ENCODE assay signal across 14 cellular contexts in genomic region chr10:129621694-129622093, GRCh38.
"Had no signal": no experiment of that assay in that cellular context is flagged by ENCODE, and none has a peak within 500 bp of the region (broad histone marks: within the 10 kb centered on the region; RNA-seq: fewer than 3 reads in every experiment).

No MANE protein-coding gene starts in this region.

- H3K27ac ChIP-seq: coronary artery, esophagus squamous epithelium, gastrocnemius medialis, left lung, parathyroid adenoma had no signal

- H3K27ac Mint-ChIP-seq: activated CD8-positive, alpha-beta memory T cell treated with anti-CD3 and anti-CD28 coated beads, Interleukin-2, amount 10 ng/mL, durations not matched to agents 7 days and 5 days; activated naive CD4-positive, alpha-beta T cell treated with anti-CD3 and anti-CD28 coated beads, Interleukin-2, amount 50 U/mL, for 72 hours; activated T-cell treated with anti-CD3 and anti-CD28 coated beads, Interleukin-2, amount 50 U/mL, for 24 hours; brain; memory B cell; naive thymus-derived CD8-positive, alpha-beta T cell; stimulated activated effector memory CD8-positive, alpha-beta T cell treated with anti-CD3 and anti-CD28 coated beads, Interleukin-12 subunit alpha, Interleukin-12 subunit beta, amount 100 ng/mL, for 72 hours had no signal

- H3K36me3 Mint-ChIP-seq: brain; stimulated activated effector memory CD8-positive, alpha-beta T cell treated with anti-CD3 and anti-CD28 coated beads, Interleukin-12 subunit alpha, Interleukin-12 subunit beta, amount 100 ng/mL, for 72 hours had no signal

- H3K79me2 ChIP-seq: parathyroid adenoma had no signal

- H3K4me3 Mint-ChIP-seq: activated CD8-positive, alpha-beta memory T cell treated with anti-CD3 and anti-CD28 coated beads, Interleukin-2, amount 10 ng/mL, durations not matched to agents 7 days and 5 days; activated T-cell treated with anti-CD3 and anti-CD28 coated beads, Interleukin-2, amount 50 U/mL, for 24 hours; brain; central memory CD8-positive, alpha-beta T cell; memory B cell; naive thymus-derived CD8-positive, alpha-beta T cell; stimulated activated effector memory CD8-positive, alpha-beta T cell treated with anti-CD3 and anti-CD28 coated beads, Interleukin-12 subunit alpha, Interleukin-12 subunit beta, amount 100 ng/mL, for 72 hours had no signal

- ATAC-seq: activated CD8-positive, alpha-beta memory T cell treated with anti-CD3 and anti-CD28 coated beads, Interleukin-2, amount 10 ng/mL, durations not matched to agents 7 days and 5 days; activated naive CD4-positive, alpha-beta T cell treated with anti-CD3 and anti-CD28 coated beads, Interleukin-2, amount 50 U/mL, for 72 hours; gastrocnemius medialis; left lung; naive thymus-derived CD8-positive, alpha-beta T cell; stimulated activated effector memory CD8-positive, alpha-beta T cell treated with anti-CD3 and anti-CD28 coated beads, Interleukin-12 subunit alpha, Interleukin-12 subunit beta, amount 100 ng/mL, for 72 hours had no signal

- H3K4me3 ChIP-seq: coronary artery, esophagus squamous epithelium, gastrocnemius medialis, left lung had no signal

- H2AFZ ChIP-seq: parathyroid adenoma had no signal

- H3K27me3 ChIP-seq: esophagus squamous epithelium, gastrocnemius medialis, left lung had no signal

- DNase-seq: activated CD4-positive, CD25-positive, alpha-beta regulatory T cell treated with anti-CD3 and anti-CD28 coated beads, Interleukin-2, amount 50 U/mL, for 72 hours; activated CD8-positive, alpha-beta memory T cell treated with anti-CD3 and anti-CD28 coated beads, Interleukin-2, amount 10 ng/mL, durations not matched to agents 7 days and 5 days; activated T-cell treated with anti-CD3 and anti-CD28 coated beads, Interleukin-2, amount 50 U/mL, for 24 hours; esophagus squamous epithelium; gastrocnemius medialis; left lung; naive thymus-derived CD8-positive, alpha-beta T cell had no signal

- H3K4me1 Mint-ChIP-seq: activated CD8-positive, alpha-beta memory T cell treated with anti-CD3 and anti-CD28 coated beads, Interleukin-2, amount 10 ng/mL, durations not matched to agents 7 days and 5 days had no signal

- H3K27me3 Mint-ChIP-seq: activated CD8-positive, alpha-beta memory T cell treated with anti-CD3 and anti-CD28 coated beads, Interleukin-2, amount 10 ng/mL, durations not matched to agents 7 days and 5 days; activated T-cell treated with anti-CD3 and anti-CD28 coated beads, Interleukin-2, amount 50 U/mL, for 24 hours; central memory CD8-positive, alpha-beta T cell; memory B cell; naive thymus-derived CD8-positive, alpha-beta T cell had no signal

- H3K9me3 Mint-ChIP-seq: brain; central memory CD8-positive, alpha-beta T cell; memory B cell had no signal

- H3K4me1 ChIP-seq: gastrocnemius medialis, left lung, parathyroid adenoma had no signal

- H3K9ac ChIP-seq: parathyroid adenoma had no signal

- H3K36me3 ChIP-seq: esophagus squamous epithelium, gastrocnemius medialis, left lung had no signal

- H3K9me3 ChIP-seq: esophagus squamous epithelium, gastrocnemius medialis had no signal
